In the genomic region with DNA sequence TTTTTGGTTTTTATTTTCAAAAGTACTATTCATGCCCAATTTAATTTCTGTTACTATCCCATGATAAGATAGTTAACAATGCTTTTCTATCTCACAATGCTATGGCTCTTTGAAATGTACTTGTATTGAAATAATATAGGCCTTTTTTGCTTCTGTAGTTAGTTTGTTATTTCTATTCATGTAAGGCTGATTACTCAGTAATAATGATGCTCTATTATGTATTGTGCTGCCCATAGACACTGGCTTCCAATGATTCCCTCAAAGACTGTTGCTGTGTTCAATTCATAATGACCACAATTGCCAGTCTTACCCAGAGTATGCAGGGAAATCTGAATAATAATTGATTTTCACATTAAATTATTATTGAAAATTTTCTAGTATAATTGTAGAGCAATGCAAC, we compare ENCODE assay signal across 20 cellular contexts.
DNase-seq lines count a peak whose midpoint lies in the region; ATAC-seq lines count a peak whose summit lies in the region.
"Had no signal": no experiment of that assay in that cellular context is flagged by ENCODE, and none has a peak within 500 bp of the region (broad histone marks: within the 10 kb centered on the region; RNA-seq: fewer than 3 reads in every experiment).

No MANE protein-coding gene starts in this region.

- DNase-seq in globus pallidus (ENCODE audit: low spot score) = peak; percentile 37
- peak; percentile 67 for DNase-seq in pons (ENCODE audit: low spot score)
- no peak for DNase-seq in DMS153 treated with DMSO at 0.1 percent for 48 hours (lab: John Stamatoyannopoulos, UW; ENCODE audit: unreplicated experiment)
- DNase-seq in stimulated activated naive CD8-positive, alpha-beta T cell treated with anti-CD3 and anti-CD28 coated beads, Interleukin-15, Interleukin-2, amounts not matched to agents 100 U/mL and 50 U/mL, for 24 hours = no peak
- DNase-seq in cerebellar cortex (ENCODE audit: low spot score) = no peak
- DNase-seq: 8988T; ACHN; BE2C; C1 segment of cervical spinal cord; Caco-2; Calu3; CD4-positive, alpha-beta memory T cell; CD4-positive, CD25-positive, alpha-beta regulatory T cell; CD8-positive, alpha-beta memory T cell; DMS53; DMS79; DND-41; EL; GDM1 had no signal

- ATAC-seq in stimulated activated naive CD8-positive, alpha-beta T cell treated with anti-CD3 and anti-CD28 coated beads, Interleukin-15, Interleukin-2, amounts not matched to agents 100 U/mL and 50 U/mL, for 24 hours = no peak
- ATAC-seq: GM12878 had no signal

Comparison
In these comparisons a context has a peak if more than half of its experiments do, and no peak if none do; other contexts are left out.
1. DNase-seq: peak in globus pallidus (single experiment) and pons (single experiment); none in DMS153 treated with DMSO at 0.1 percent for 48 hours (single experiment), stimulated activated naive CD8-positive, alpha-beta T cell treated with anti-CD3 and anti-CD28 coated beads, Interleukin-15, Interleukin-2, amounts not matched to agents 100 U/mL and 50 U/mL, for 24 hours (single experiment) and cerebellar cortex (single experiment).